ENCODE assay signal across 28 cellular contexts in the genomic region with DNA sequence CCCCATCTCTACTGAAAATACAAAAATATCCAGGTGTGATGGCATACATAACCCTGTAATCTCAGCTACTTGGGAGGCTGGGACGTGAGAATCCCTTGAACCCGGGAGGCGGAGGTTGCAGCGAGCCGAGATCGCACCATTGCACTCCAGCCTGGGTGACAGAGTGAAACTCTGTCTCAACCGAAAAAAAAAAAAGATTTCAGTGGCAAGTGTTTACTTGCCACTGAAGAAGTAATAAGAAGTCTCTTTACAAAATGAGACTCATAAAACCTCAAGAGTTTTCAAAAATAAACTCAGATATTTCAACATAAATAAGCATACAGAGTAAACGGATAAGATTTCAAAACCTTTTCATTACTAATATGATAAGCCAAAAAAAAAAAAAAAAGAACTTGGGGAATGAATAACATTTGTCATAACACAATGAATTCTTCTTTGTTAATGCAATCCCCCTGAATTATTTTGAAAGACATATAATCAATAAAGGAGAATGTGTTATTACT. TPM values are rescaled to one million over a fixed set of nuclear protein-coding genes. Genes with fewer than 3 reads are reported as not detected.
A peak's percentile ranks its signal among the peaks of the same experiment; 100 is the strongest.
DNase-seq lines count a peak whose midpoint lies in the region; ATAC-seq, FAIRE-seq and TF ChIP-seq lines count a peak whose summit lies in the region.
"Had no signal": no experiment of that assay in that cellular context is flagged by ENCODE, and none has a peak within 500 bp of the region (broad histone marks: within the 10 kb centered on the region; RNA-seq: fewer than 3 reads in every experiment).

No MANE protein-coding gene starts in this region.

- TF ChIP-seq CTCF in bronchial epithelial cell (IDR thresholded peaks at IDR 0.05; ENCODE audit: insufficient read depth, low read length, severe bottlenecking) (no peak), left lung (IDR thresholded peaks at IDR 0.05) (no peak), suprapubic skin (IDR thresholded peaks at IDR 0.05) (no peak)

- TF ChIP-seq EP300 in suprapubic skin (IDR thresholded peaks at IDR 0.05): no peak

- H3K27ac ChIP-seq in left lung: no peak overlapping the region
- H3K27ac ChIP-seq in suprapubic skin: no peak overlapping the region
- H3K27ac ChIP-seq: A549; BLaER1 treated with 17β-estradiol and CSF1 and Interleukin-3, amounts not matched to agents 10 nM and 100 nM; PC-9 had no signal

- H3K36me3 ChIP-seq in bronchial epithelial cell (ENCODE audit: control insufficient read depth, insufficient read depth, low read length) (no peaks in the 10 kb centered on the region), left lung (no peaks in the 10 kb centered on the region), suprapubic skin (no peaks in the 10 kb centered on the region)
- H3K36me3 ChIP-seq: BLaER1 treated with 17β-estradiol and CSF1 and Interleukin-3, amounts not matched to agents 10 nM and 100 nM had no signal

- no peak for FAIRE-seq in bronchial epithelial cell (lab: Jason Lieb, UNC)
- FAIRE-seq: A549, G401.6, GM12878, H54, HTR-8/SVneo had no signal

- H3K4me3 ChIP-seq in bronchial epithelial cell (ENCODE audit: low read depth, low read length): no peak overlapping the region
- H3K4me3 ChIP-seq in left lung: no peak overlapping the region
- H3K4me3 ChIP-seq in suprapubic skin: no peak overlapping the region
- H3K4me3 ChIP-seq: A549; BLaER1 treated with 17β-estradiol and CSF1 and Interleukin-3, amounts not matched to agents 10 nM and 100 nM; GM12878; PC-9 had no signal

- no peaks in the 10 kb centered on the region for H3K4me1 ChIP-seq in left lung
- no peaks in the 10 kb centered on the region for H3K4me1 ChIP-seq in suprapubic skin
- H3K4me1 ChIP-seq: Caco-2 had no signal

- intact Hi-C loops in left lung (cut with DNase I): no loop called here

- H3K9me3 ChIP-seq in left lung (no peaks in the 10 kb centered on the region), suprapubic skin (no peaks in the 10 kb centered on the region)
- H3K9me3 ChIP-seq: A549; BLaER1 treated with 17β-estradiol and CSF1 and Interleukin-3, amounts not matched to agents 10 nM and 100 nM; Caco-2 had no signal

- DNase-seq in CD1c-positive myeloid dendritic cell (ENCODE audit: extremely low spot score) (peak; percentile 27), MV-4-11 (lab: John Stamatoyannopoulos, UW) (peak; percentile 72), bronchial epithelial cell (ENCODE audit: low read depth) (peak; percentile 70), left lung (no peak), NCI-H2196 (lab: John Stamatoyannopoulos, UW; ENCODE audit: unreplicated experiment) (no peak), suprapubic skin (ENCODE audit: low spot score in 2 of 2) (no peak), inferior parietal cortex (ENCODE audit: extremely low spot score) (no peak)
- DNase-seq: AML-193; Caco-2; CD8-positive, alpha-beta T cell; KG1; MM.1S; NCI-H1092 treated with DMSO at 0.1 percent for 48 hours; NCI-H1436 treated with DMSO at 0.1 percent for 48 hours; NCI-H187 treated with DMSO at 0.1 percent for 48 hours; NCI-H2107; NCI-H446; NCI-H524 treated with DMSO at 0.1 percent for 48 hours; NCI-H774; Right ventricle myocardium superior; T-cell had no signal

- WGBS in suprapubic skin: 86% methylated on average over 8 of the region's 8 CpGs

- peak; percentile 80 for ATAC-seq in left lung
- ATAC-seq: A549; CD8-positive, alpha-beta T cell; GM12878; T-cell had no signal

- H3K27me3 ChIP-seq in bronchial epithelial cell (ENCODE audit: control insufficient read depth, insufficient read depth, low read length) (no peaks in the 10 kb centered on the region), left lung (no peaks in the 10 kb centered on the region), suprapubic skin (no peaks in the 10 kb centered on the region)
- H3K27me3 ChIP-seq: BLaER1 treated with 17β-estradiol and CSF1 and Interleukin-3, amounts not matched to agents 10 nM and 100 nM had no signal

- TF ChIP-seq POLR2A in suprapubic skin (IDR thresholded peaks at IDR 0.05): no peak

RNA-seq across cellular contexts. Expression of a gene that starts 34.2 kb away (rescaled TPM):
- total RNA-seq in bronchial epithelial cell (0.53 and 0.90 TPM in 2 replicates), left lung (1 to 10 TPM; 4.0 to 5.6 TPM), suprapubic skin (1 to 10 TPM in 1 of 4 donors, under 1 TPM in 3; 0.48 to 1.6 (median 0.94) TPM)

Comparison
In these comparisons a context has a peak if more than half of its experiments do, and no peak if none do; other contexts are left out.
1. DNase-seq: peak in CD1c-positive myeloid dendritic cell (single experiment), MV-4-11 (single experiment) and bronchial epithelial cell (single experiment); none in left lung (0 of 2), NCI-H2196 (single experiment), suprapubic skin (0 of 2) and inferior parietal cortex (single experiment).